ENCODE assay signal across 35 cellular contexts in genomic region chr18:41199212-41199611, GRCh38.
"Had no signal": no experiment of that assay in that cellular context is flagged by ENCODE, and none has a peak within 500 bp of the region (broad histone marks: within the 10 kb centered on the region; RNA-seq: fewer than 3 reads in every experiment).

No MANE protein-coding gene starts in this region.

- H3K36me3 ChIP-seq: MG63 had no signal

- DNase-seq: Karpas-422, Kasumi-1, MG63, MM.1S, MV-4-11, NCI-H1048, NCI-H1092, NCI-H1092 treated with DMSO at 0.1 percent for 48 hours, NCI-H1105, NCI-H1105 treated with DMSO at 0.1 percent for 48 hours, NCI-H1417, NCI-H1417 treated with DMSO at 0.1 percent for 48 hours, NCI-H1436, NCI-H1436 treated with DMSO at 0.1 percent for 48 hours, NCI-H146, NCI-H1694, NCI-H1694 treated with DMSO at 0.1 percent for 48 hours, NCI-H187, NCI-H187 treated with DMSO at 0.1 percent for 48 hours, NCI-H1930, NCI-H2029, NCI-H2029 treated with DMSO at 0.1 percent for 48 hours, NCI-H2081, NCI-H2081 treated with DMSO at 0.1 percent for 48 hours, NCI-H2107, NCI-H2171, NCI-H2171 treated with DMSO at 0.1 percent for 48 hours, NCI-H2227 treated with DMSO at 0.1 percent for 48 hours, NCI-H226, NCI-H345, NCI-H446, NCI-H446 treated with DMSO at 0.1 percent for 48 hours, NCI-H510A, NCI-H510A treated with DMSO at 0.1 percent for 48 hours, NCI-H524 had no signal

- H3K4me3 ChIP-seq: MG63 had no signal

- H3K27me3 ChIP-seq: MG63 had no signal
